In the genomic region with DNA sequence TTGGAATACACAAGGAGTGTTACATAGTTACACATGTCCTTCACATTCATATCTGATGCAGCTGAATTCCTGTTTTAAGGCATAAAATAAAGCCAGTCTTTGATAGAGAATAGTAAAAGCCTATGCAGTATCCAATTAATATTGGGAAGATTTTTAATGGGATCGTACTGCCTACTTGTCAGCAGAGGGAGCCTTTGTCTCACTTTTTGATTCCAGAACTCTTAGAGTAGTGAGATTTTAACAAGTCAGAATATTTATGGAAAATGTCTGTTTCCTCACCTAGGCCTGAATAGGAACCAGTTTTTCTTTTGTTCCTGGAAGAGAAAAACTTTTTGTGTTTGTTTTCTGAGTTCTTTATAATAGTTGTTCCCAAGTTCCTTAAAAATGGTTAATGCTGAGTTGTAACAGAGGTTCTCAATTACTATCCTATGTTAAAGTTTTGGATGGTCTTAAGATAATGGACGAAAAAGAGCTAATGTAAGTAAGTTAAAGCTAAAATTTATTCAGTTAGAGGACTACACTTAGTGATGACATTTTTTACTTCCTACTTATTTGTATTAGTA, we compare ENCODE assay signal across 1 cellular context.
TF ChIP-seq lines count a peak whose summit lies in the region.

No MANE protein-coding gene starts in this region.

TF ChIP-seq in K562, 482 proteins besides CTCF, POLR2A, EP300 and RAD21 (continued from another document):
- TF ChIP-seq IRF9 (tag; IDR thresholded peaks at IDR 0.05) (no peak), YBX1 (IDR thresholded peaks at IDR 0.05) (no peak), ZKSCAN1 (IDR thresholded peaks at IDR 0.05; ENCODE audit: low read depth, low read length) (no peak), RBFOX2 (IDR thresholded peaks at IDR 0.05; ENCODE audit: low read depth, low read length) (no peak), DEAF1 (CRISPR knock-in tag; IDR thresholded peaks at IDR 0.05) (peak; percentile 53), MTA2 (IDR thresholded peaks at IDR 0.05; ENCODE audit: low read depth) (no peak)
